Comparison of ENCODE assay signal across 1 cellular context in genomic region chr12:65879878-65880277, GRCh38.
A peak's percentile ranks its signal among the peaks of the same experiment; 100 is the strongest.
TF ChIP-seq lines count a peak whose summit lies in the region.

No MANE protein-coding gene starts in this region.

TF ChIP-seq in HEK293, 187 proteins besides CTCF, POLR2A, EP300 and RAD21 (continued from another document):
- TF ChIP-seq PRDM2 (tag by site-specific recombination; IDR thresholded peaks at IDR 0.05; ENCODE audit: borderline replicate concordance) = no peak
- TF ChIP-seq, protein P1, sequence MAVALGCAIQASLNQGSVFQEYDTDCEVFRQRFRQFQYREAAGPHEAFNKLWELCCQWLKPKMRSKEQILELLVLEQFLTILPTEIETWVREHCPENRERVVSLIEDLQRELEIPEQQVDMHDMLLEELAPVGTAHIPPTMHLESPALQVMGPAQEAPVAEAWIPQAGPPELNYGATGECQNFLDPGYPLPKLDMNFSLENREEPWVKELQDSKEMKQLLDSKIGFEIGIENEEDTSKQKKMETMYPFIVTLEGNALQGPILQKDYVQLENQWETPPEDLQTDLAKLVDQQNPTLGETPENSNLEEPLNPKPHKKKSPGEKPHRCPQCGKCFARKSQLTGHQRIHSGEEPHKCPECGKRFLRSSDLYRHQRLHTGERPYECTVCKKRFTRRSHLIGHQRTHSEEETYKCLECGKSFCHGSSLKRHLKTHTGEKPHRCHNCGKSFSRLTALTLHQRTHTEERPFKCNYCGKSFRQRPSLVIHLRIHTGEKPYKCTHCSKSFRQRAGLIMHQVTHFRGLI (tag by site-specific recombination; IDR thresholded peaks at IDR 0.05) = 0 out of 2 replicates have a peak, but pooled peaks have one; percentile 24
- TF ChIP-seq ZFP37 (tag by site-specific recombination; IDR thresholded peaks at IDR 0.05) = no peak
- no peak for TF ChIP-seq ZNF211 (tag by site-specific recombination; IDR thresholded peaks at IDR 0.05; ENCODE audit: low read depth)
- no peak for TF ChIP-seq HOXA7 (CRISPR knock-in tag; IDR thresholded peaks at IDR 0.05; ENCODE audit: borderline replicate concordance)
- no peak for TF ChIP-seq ZSCAN23 (tag by site-specific recombination; IDR thresholded peaks at IDR 0.05)
- no peak for TF ChIP-seq ZNF529 (tag by site-specific recombination; IDR thresholded peaks at IDR 0.05; ENCODE audit: insufficient replicate concordance)
- no peak for TF ChIP-seq ZNF221 (tag by site-specific recombination; IDR thresholded peaks at IDR 0.05; ENCODE audit: borderline replicate concordance)
- TF ChIP-seq, protein P2, sequence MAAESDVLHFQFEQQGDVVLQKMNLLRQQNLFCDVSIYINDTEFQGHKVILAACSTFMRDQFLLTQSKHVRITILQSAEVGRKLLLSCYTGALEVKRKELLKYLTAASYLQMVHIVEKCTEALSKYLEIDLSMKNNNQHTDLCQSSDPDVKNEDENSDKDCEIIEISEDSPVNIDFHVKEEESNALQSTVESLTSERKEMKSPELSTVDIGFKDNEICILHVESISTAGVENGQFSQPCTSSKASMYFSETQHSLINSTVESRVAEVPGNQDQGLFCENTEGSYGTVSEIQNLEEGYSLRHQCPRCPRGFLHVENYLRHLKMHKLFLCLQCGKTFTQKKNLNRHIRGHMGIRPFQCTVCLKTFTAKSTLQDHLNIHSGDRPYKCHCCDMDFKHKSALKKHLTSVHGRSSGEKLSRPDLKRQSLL (tag by site-specific recombination; IDR thresholded peaks at IDR 0.05) = no peak
- no peak for TF ChIP-seq BCL11A (tag by site-specific recombination; IDR thresholded peaks at IDR 0.05; ENCODE audit: low read depth)
- TF ChIP-seq ZNF394 (tag by site-specific recombination; IDR thresholded peaks at IDR 0.05; ENCODE audit: borderline replicate concordance) = peak; percentile 34; the same call in 1 of the 2 replicates
- no peak for TF ChIP-seq ZNF10 (tag by site-specific recombination; IDR thresholded peaks at IDR 0.05)
- TF ChIP-seq ZNF335 (tag by site-specific recombination; conservative IDR thresholded peaks at IDR 0.05) = no peak
- TF ChIP-seq SALL2 (tag by site-specific recombination; IDR thresholded peaks at IDR 0.05; ENCODE audit: borderline replicate concordance) = no peak
- TF ChIP-seq, protein P3, sequence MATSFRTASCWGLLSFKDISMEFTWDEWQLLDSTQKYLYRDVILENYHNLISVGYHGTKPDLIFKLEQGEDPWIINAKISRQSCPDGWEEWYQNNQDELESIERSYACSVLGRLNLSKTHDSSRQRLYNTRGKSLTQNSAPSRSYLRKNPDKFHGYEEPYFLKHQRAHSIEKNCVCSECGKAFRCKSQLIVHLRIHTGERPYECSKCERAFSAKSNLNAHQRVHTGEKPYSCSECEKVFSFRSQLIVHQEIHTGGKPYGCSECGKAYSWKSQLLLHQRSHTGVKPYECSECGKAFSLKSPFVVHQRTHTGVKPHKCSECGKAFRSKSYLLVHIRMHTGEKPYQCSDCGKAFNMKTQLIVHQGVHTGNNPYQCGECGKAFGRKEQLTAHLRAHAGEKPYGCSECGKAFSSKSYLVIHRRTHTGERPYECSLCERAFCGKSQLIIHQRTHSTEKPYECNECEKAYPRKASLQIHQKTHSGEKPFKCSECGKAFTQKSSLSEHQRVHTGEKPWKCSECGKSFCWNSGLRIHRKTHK (tag by site-specific recombination; IDR thresholded peaks at IDR 0.05) = no peak
- 0 out of 2 replicates have a peak, but pooled peaks have one; percentile 11 for TF ChIP-seq HOXD13 (CRISPR knock-in tag; IDR thresholded peaks at IDR 0.05; ENCODE audit: borderline replicate concordance)
- TF ChIP-seq ZBTB1 (tag by site-specific recombination; IDR thresholded peaks at IDR 0.05) = no peak
- no peak for TF ChIP-seq ZNF704 (tag by site-specific recombination; IDR thresholded peaks at IDR 0.05)
- TF ChIP-seq ZNF785 (tag by site-specific recombination; IDR thresholded peaks at IDR 0.05) = no peak
- TF ChIP-seq ZSCAN4 (tag by site-specific recombination; IDR thresholded peaks at IDR 0.05) = peak; percentile 47; the same call in 1 of the 2 replicates
- TF ChIP-seq GLI4 (tag by site-specific recombination; IDR thresholded peaks at IDR 0.05) = no peak
- TF ChIP-seq KLF7 (tag by site-specific recombination; IDR thresholded peaks at IDR 0.05; ENCODE audit: borderline replicate concordance) = peak; percentile 61; the same call in 1 of the 2 replicates
- TF ChIP-seq ZNF768 (tag by site-specific recombination; IDR thresholded peaks at IDR 0.05) = no peak
- TF ChIP-seq YY2 (tag by site-specific recombination; IDR thresholded peaks at IDR 0.05) = no peak
- peak; percentile 36; the same call in 1 of the 2 replicates for TF ChIP-seq OVOL3 (tag by site-specific recombination; IDR thresholded peaks at IDR 0.05)
- TF ChIP-seq ZNF510 (tag by site-specific recombination; IDR thresholded peaks at IDR 0.05; ENCODE audit: insufficient replicate concordance) = no peak
- TF ChIP-seq ZNF416 (tag by site-specific recombination; IDR thresholded peaks at IDR 0.05) = no peak
- TF ChIP-seq ZSCAN30 (tag by site-specific recombination; IDR thresholded peaks at IDR 0.05) = peak; percentile 78; the same call in 1 of the 2 replicates
- TF ChIP-seq ZNF169 (tag by site-specific recombination; IDR thresholded peaks at IDR 0.05) = no peak
- no peak for TF ChIP-seq ZNF391 (tag by site-specific recombination; IDR thresholded peaks at IDR 0.05; ENCODE audit: borderline replicate concordance, low read depth)
- TF ChIP-seq SP3 (tag by site-specific recombination; IDR thresholded peaks at IDR 0.05) = no peak
- TF ChIP-seq ZNF266 (tag by site-specific recombination; IDR thresholded peaks at IDR 0.05; ENCODE audit: low read depth) = no peak
- peak; percentile 61; the same call in 1 of the 2 replicates for TF ChIP-seq ZNF561 (tag by site-specific recombination; IDR thresholded peaks at IDR 0.05; ENCODE audit: borderline replicate concordance)
- TF ChIP-seq ZNF530 (tag by site-specific recombination; IDR thresholded peaks at IDR 0.05; ENCODE audit: low read depth) = no peak
- no peak for TF ChIP-seq ZNF37A (tag by site-specific recombination; IDR thresholded peaks at IDR 0.05)
- no peak for TF ChIP-seq ZNF664 (tag by site-specific recombination; IDR thresholded peaks at IDR 0.05)
- TF ChIP-seq ZNF843 (tag by site-specific recombination; IDR thresholded peaks at IDR 0.05) = peak; percentile 72; the same call in 1 of the 2 replicates
- TF ChIP-seq PRDM6 (tag by site-specific recombination; IDR thresholded peaks at IDR 0.05) = peak; percentile 94
- no peak for TF ChIP-seq GLI2 (tag by site-specific recombination; IDR thresholded peaks at IDR 0.05; ENCODE audit: borderline replicate concordance, low read depth)
- no peak for TF ChIP-seq ZNF548 (tag by site-specific recombination; IDR thresholded peaks at IDR 0.05)
- no peak for TF ChIP-seq ZNF404 (tag by site-specific recombination; IDR thresholded peaks at IDR 0.05)
- no peak for TF ChIP-seq ZNF274 (IDR thresholded peaks at IDR 0.05; ENCODE audit: low read length)
- no peak for TF ChIP-seq ZNF274 (tag by site-specific recombination; IDR thresholded peaks at IDR 0.05; ENCODE audit: borderline replicate concordance)
- 0 out of 2 replicates have a peak, but pooled peaks have one; percentile 70 for TF ChIP-seq ZNF792 (tag by site-specific recombination; IDR thresholded peaks at IDR 0.05)
- TF ChIP-seq, protein P4, sequence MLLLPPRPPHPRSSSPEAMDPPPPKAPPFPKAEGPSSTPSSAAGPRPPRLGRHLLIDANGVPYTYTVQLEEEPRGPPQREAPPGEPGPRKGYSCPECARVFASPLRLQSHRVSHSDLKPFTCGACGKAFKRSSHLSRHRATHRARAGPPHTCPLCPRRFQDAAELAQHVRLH (tag by site-specific recombination; IDR thresholded peaks at IDR 0.05) = no peak
- TF ChIP-seq, protein P5, sequence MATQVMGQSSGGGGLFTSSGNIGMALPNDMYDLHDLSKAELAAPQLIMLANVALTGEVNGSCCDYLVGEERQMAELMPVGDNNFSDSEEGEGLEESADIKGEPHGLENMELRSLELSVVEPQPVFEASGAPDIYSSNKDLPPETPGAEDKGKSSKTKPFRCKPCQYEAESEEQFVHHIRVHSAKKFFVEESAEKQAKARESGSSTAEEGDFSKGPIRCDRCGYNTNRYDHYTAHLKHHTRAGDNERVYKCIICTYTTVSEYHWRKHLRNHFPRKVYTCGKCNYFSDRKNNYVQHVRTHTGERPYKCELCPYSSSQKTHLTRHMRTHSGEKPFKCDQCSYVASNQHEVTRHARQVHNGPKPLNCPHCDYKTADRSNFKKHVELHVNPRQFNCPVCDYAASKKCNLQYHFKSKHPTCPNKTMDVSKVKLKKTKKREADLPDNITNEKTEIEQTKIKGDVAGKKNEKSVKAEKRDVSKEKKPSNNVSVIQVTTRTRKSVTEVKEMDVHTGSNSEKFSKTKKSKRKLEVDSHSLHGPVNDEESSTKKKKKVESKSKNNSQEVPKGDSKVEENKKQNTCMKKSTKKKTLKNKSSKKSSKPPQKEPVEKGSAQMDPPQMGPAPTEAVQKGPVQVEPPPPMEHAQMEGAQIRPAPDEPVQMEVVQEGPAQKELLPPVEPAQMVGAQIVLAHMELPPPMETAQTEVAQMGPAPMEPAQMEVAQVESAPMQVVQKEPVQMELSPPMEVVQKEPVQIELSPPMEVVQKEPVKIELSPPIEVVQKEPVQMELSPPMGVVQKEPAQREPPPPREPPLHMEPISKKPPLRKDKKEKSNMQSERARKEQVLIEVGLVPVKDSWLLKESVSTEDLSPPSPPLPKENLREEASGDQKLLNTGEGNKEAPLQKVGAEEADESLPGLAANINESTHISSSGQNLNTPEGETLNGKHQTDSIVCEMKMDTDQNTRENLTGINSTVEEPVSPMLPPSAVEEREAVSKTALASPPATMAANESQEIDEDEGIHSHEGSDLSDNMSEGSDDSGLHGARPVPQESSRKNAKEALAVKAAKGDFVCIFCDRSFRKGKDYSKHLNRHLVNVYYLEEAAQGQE (tag by site-specific recombination; IDR thresholded peaks at IDR 0.05) = no peak
